In the genomic region with DNA sequence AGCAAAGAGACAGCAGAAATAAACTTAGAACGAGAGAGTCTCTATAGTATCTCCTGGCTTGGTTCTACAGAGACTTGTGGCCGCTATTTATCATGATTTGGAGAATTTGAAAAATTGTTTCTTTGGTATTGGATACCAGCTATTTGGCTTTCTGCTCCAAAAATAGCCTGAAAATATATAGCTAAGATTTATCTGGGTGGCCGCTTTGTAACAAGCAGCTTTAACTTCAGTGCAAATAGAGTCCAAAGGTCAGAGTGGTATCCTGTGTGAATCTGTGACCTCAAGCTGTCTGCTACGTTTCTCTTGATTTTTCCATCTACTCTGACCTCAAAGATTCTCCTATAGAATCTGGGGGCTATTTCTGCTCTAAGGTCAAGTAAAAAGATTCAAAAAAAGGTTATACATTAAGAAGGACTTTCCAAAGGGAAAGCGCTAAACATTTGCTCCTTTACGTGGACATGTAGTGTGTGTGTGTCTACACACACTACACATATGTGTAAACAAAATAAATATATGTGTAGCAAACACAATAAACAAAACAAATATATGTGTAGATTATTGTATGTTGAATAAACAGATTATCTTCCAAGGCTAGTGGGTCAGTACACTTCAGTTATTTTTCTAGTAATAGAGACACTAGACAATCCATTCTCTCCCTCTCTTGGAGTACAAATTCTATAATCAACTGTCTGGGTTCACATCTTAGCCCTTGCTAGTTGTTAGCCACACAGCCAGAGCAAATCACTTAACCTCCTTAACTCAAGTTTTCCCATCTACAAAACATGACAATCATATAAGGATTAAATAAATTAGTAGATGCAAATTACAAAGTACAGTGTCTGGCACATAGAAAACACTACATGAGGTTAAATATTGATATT, we compare ENCODE assay signal across 1 cellular context.
TF ChIP-seq lines count a peak whose summit lies in the region.

No MANE protein-coding gene starts in this region.

TF ChIP-seq in HepG2, 621 proteins besides CTCF, POLR2A, EP300 and RAD21 (continued from another document):
- TF ChIP-seq, protein P1, sequence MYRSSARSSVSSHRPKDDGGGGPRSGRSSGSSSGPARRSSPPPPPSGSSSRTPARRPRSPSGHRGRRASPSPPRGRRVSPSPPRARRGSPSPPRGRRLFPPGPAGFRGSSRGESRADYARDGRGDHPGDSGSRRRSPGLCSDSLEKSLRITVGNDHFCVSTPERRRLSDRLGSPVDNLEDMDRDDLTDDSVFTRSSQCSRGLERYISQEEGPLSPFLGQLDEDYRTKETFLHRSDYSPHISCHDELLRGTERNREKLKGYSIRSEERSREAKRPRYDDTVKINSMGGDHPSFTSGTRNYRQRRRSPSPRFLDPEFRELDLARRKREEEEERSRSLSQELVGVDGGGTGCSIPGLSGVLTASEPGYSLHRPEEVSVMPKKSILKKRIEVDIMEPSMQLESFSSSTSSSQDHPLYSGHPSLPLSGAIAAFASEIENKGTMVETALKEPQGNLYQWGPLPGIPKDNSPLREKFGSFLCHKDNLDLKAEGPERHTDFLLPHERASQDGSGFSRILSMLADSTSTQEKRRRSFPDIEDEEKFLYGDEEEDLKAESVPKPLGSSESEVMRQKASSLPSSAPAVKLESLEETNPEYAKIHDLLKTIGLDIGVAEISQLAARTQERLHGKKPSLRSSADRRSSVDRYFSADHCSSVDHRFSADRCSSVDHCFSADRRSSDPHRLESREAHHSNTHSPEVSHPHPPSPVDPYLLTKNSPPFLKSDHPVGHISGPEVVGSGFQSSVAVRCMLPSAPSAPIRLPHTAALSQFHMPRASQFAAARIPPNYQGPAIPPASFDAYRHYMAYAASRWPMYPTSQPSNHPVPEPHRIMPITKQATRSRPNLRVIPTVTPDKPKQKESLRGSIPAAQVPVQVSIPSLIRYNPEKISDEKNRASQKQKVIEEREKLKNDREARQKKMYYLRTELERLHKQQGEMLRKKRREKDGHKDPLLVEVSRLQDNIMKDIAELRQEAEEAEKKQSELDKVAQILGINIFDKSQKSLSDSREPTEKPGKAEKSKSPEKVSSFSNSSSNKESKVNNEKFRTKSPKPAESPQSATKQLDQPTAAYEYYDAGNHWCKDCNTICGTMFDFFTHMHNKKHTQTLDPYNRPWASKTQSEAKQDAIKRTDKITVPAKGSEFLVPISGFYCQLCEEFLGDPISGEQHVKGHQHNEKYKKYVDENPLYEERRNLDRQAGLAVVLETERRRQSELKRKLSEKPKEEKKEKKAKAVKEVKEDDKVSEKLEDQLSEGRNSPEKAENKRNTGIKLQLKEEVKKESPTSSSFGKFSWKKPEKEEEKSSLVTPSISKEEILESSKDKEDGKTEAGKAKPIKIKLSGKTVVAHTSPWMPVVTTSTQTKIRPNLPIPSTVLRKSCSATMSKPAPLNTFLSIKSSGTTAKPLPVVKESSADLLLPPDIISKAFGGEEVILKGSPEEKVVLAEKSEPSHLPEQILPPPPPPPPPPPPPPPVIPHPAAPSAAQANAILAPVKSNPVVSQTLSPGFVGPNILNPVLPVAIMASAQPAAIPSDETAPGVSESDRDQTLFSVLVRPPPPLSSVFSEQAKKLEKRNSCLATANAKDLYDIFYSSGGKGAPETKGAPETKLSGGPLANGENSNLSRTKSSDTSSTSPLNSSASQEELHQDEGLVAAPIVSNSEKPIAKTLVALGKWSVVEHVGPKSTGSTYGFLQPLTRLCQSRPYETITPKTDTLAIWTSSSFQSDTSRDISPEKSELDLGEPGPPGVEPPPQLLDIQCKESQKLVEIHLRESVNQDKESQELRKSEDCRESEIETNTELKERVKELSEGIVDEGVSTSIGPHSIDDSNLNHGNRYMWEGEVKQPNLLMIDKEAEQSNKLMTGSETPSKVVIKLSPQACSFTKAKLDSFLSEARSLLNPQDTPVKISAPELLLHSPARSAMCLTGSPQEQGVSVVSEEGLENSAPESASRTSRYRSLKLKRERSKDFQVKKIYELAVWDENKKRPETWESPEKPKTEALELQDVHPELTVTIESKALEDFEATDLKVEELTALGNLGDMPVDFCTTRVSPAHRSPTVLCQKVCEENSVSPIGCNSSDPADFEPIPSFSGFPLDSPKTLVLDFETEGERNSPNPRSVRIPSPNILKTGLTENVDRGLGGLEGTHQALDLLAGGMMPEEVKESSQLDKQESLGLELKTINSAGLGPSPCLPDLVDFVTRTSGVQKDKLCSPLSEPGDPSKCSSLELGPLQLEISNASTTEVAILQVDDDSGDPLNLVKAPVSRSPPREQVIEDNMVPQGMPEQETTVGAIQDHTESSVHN (CRISPR knock-in tag; IDR thresholded peaks at IDR 0.05), result no peak
- TF ChIP-seq HNF4G (IDR thresholded peaks at IDR 0.05; ENCODE audit: borderline replicate concordance, low read depth, low read length) (peak; percentile 98), HNF4G (CRISPR knock-in tag; IDR thresholded peaks at IDR 0.05; ENCODE audit: borderline replicate concordance, low read depth) (peak; percentile 95), RARA (CRISPR knock-in tag; IDR thresholded peaks at IDR 0.05) (peak; percentile 86), ZNF780A (CRISPR knock-in tag; IDR thresholded peaks at IDR 0.05) (no peak), PCBP2 (optimal IDR thresholded peaks at IDR 0.05; ENCODE audit: low read depth, low read length, poor library complexity, severe bottlenecking) (no peak), CREM (IDR thresholded peaks at IDR 0.05) (peak; percentile 72), CREM (CRISPR knock-in tag; IDR thresholded peaks at IDR 0.05) (no peak), TOPORS (CRISPR knock-in tag; IDR thresholded peaks at IDR 0.05) (no peak), ZNF790 (CRISPR knock-in tag; IDR thresholded peaks at IDR 0.05; ENCODE audit: borderline replicate concordance) (0 out of 2 replicates have a peak, but pooled peaks have one; percentile 82), ASH2L (IDR thresholded peaks at IDR 0.05; ENCODE audit: insufficient read length, low read depth, low read length) (peak; percentile 92)
- TF ChIP-seq, protein P2, sequence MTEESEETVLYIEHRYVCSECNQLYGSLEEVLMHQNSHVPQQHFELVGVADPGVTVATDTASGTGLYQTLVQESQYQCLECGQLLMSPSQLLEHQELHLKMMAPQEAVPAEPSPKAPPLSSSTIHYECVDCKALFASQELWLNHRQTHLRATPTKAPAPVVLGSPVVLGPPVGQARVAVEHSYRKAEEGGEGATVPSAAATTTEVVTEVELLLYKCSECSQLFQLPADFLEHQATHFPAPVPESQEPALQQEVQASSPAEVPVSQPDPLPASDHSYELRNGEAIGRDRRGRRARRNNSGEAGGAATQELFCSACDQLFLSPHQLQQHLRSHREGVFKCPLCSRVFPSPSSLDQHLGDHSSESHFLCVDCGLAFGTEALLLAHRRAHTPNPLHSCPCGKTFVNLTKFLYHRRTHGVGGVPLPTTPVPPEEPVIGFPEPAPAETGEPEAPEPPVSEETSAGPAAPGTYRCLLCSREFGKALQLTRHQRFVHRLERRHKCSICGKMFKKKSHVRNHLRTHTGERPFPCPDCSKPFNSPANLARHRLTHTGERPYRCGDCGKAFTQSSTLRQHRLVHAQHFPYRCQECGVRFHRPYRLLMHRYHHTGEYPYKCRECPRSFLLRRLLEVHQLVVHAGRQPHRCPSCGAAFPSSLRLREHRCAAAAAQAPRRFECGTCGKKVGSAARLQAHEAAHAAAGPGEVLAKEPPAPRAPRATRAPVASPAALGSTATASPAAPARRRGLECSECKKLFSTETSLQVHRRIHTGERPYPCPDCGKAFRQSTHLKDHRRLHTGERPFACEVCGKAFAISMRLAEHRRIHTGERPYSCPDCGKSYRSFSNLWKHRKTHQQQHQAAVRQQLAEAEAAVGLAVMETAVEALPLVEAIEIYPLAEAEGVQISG (CRISPR knock-in tag; IDR thresholded peaks at IDR 0.05), result no peak
- TF ChIP-seq, protein P3, sequence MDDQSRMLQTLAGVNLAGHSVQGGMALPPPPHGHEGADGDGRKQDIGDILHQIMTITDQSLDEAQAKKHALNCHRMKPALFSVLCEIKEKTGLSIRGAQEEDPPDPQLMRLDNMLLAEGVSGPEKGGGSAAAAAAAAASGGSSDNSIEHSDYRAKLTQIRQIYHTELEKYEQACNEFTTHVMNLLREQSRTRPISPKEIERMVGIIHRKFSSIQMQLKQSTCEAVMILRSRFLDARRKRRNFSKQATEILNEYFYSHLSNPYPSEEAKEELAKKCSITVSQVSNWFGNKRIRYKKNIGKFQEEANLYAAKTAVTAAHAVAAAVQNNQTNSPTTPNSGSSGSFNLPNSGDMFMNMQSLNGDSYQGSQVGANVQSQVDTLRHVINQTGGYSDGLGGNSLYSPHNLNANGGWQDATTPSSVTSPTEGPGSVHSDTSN (CRISPR knock-in tag; IDR thresholded peaks at IDR 0.05; ENCODE audit: borderline replicate concordance), result no peak
- TF ChIP-seq, protein P4, sequence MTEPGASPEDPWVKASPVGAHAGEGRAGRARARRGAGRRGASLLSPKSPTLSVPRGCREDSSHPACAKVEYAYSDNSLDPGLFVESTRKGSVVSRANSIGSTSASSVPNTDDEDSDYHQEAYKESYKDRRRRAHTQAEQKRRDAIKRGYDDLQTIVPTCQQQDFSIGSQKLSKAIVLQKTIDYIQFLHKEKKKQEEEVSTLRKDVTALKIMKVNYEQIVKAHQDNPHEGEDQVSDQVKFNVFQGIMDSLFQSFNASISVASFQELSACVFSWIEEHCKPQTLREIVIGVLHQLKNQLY (CRISPR knock-in tag; IDR thresholded peaks at IDR 0.05), result no peak
- TF ChIP-seq, protein P5, sequence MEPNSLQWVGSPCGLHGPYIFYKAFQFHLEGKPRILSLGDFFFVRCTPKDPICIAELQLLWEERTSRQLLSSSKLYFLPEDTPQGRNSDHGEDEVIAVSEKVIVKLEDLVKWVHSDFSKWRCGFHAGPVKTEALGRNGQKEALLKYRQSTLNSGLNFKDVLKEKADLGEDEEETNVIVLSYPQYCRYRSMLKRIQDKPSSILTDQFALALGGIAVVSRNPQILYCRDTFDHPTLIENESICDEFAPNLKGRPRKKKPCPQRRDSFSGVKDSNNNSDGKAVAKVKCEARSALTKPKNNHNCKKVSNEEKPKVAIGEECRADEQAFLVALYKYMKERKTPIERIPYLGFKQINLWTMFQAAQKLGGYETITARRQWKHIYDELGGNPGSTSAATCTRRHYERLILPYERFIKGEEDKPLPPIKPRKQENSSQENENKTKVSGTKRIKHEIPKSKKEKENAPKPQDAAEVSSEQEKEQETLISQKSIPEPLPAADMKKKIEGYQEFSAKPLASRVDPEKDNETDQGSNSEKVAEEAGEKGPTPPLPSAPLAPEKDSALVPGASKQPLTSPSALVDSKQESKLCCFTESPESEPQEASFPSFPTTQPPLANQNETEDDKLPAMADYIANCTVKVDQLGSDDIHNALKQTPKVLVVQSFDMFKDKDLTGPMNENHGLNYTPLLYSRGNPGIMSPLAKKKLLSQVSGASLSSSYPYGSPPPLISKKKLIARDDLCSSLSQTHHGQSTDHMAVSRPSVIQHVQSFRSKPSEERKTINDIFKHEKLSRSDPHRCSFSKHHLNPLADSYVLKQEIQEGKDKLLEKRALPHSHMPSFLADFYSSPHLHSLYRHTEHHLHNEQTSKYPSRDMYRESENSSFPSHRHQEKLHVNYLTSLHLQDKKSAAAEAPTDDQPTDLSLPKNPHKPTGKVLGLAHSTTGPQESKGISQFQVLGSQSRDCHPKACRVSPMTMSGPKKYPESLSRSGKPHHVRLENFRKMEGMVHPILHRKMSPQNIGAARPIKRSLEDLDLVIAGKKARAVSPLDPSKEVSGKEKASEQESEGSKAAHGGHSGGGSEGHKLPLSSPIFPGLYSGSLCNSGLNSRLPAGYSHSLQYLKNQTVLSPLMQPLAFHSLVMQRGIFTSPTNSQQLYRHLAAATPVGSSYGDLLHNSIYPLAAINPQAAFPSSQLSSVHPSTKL (CRISPR knock-in tag; IDR thresholded peaks at IDR 0.05), result peak; percentile 92
